ENCODE assay signal across 20 cellular contexts in genomic region chr17:3656353-3656752, GRCh38. TPM values are rescaled to one million over a fixed set of nuclear protein-coding genes. Genes with fewer than 3 reads are reported as not detected.
DNase-seq lines count a peak whose midpoint lies in the region; ATAC-seq and TF ChIP-seq lines count a peak whose summit lies in the region.
"Had no signal": no experiment of that assay in that cellular context is flagged by ENCODE, and none has a peak within 500 bp of the region (broad histone marks: within the 10 kb centered on the region; RNA-seq: fewer than 3 reads in every experiment).

No MANE protein-coding gene starts in this region.

- no peak for ATAC-seq in natural killer cell treated with Interleukin-12 subunit alpha and Interleukin-12 subunit beta and Interleukin-15 and Interleukin-18, amount 100 ng/mL, for 72 hours
- ATAC-seq in natural killer cell, result no peak

- no peak overlapping the region for H3K4me3 ChIP-seq in dorsolateral prefrontal cortex

- no peak overlapping the region for H3K27ac ChIP-seq in dorsolateral prefrontal cortex
- H3K27ac ChIP-seq: C4-2B had no signal

- no peaks in the 10 kb centered on the region for H3K36me3 Mint-ChIP-seq in natural killer cell treated with Interleukin-12 subunit alpha and Interleukin-12 subunit beta and Interleukin-15 and Interleukin-18, amount 100 ng/mL, for 72 hours
- no peaks in the 10 kb centered on the region for H3K36me3 Mint-ChIP-seq in natural killer cell
- H3K36me3 Mint-ChIP-seq in chondrocyte (ENCODE audit: low read depth), result no peaks in the 10 kb centered on the region
- H3K36me3 Mint-ChIP-seq in neural crest cell (ENCODE audit: low read depth), result no peaks in the 10 kb centered on the region

- H3K4me3 Mint-ChIP-seq in natural killer cell treated with Interleukin-12 subunit alpha and Interleukin-12 subunit beta and Interleukin-15 and Interleukin-18, amount 100 ng/mL, for 72 hours, result no peak overlapping the region
- no peak overlapping the region for H3K4me3 Mint-ChIP-seq in natural killer cell
- no peak overlapping the region for H3K4me3 Mint-ChIP-seq in chondrocyte (ENCODE audit: unreplicated experiment)
- H3K4me3 Mint-ChIP-seq in neural crest cell, result peak overlapping the region; percentile 34

- peak overlapping the region; percentile 8 to 77 for H3K27ac Mint-ChIP-seq in natural killer cell treated with Interleukin-12 subunit alpha and Interleukin-12 subunit beta and Interleukin-15 and Interleukin-18, amount 100 ng/mL, for 72 hours
- H3K27ac Mint-ChIP-seq in natural killer cell (no peak overlapping the region), chondrocyte (ENCODE audit: unreplicated experiment) (no peak overlapping the region), neural crest cell (ENCODE audit: unreplicated experiment) (no peak overlapping the region)
- H3K27ac Mint-ChIP-seq: CD8-positive, alpha-beta memory T cell had no signal

- H3K27me3 ChIP-seq in dorsolateral prefrontal cortex, result no peaks in the 10 kb centered on the region

- H3K9me3 Mint-ChIP-seq in natural killer cell treated with Interleukin-12 subunit alpha and Interleukin-12 subunit beta and Interleukin-15 and Interleukin-18, amount 100 ng/mL, for 72 hours, result no peaks in the 10 kb centered on the region
- no peaks in the 10 kb centered on the region for H3K9me3 Mint-ChIP-seq in natural killer cell
- H3K9me3 Mint-ChIP-seq in chondrocyte (ENCODE audit: low read depth), result no peaks in the 10 kb centered on the region
- no peaks in the 10 kb centered on the region for H3K9me3 Mint-ChIP-seq in neural crest cell
- H3K9me3 Mint-ChIP-seq: CD8-positive, alpha-beta memory T cell had no signal

- no peak for DNase-seq in natural killer cell treated with Interleukin-12 subunit alpha and Interleukin-12 subunit beta and Interleukin-15 and Interleukin-18, amount 100 ng/mL, for 72 hours (ENCODE audit: low spot score)
- DNase-seq in natural killer cell, result no peak
- peak; percentile 53 for DNase-seq in chondrocyte (ENCODE audit: low spot score)
- DNase-seq in neural crest cell (ENCODE audit: low read depth, low spot score), result no peak
- DNase-seq in occipital lobe (lab: John Stamatoyannopoulos, UW), result no peak
- DNase-seq in dorsolateral prefrontal cortex, result no peak
- DNase-seq in posterior cingulate gyrus, result no peak
- DNase-seq in HuH-7.5 (ENCODE audit: low spot score), result no peak
- DNase-seq: CD8-positive, alpha-beta memory T cell; DMS53; GDM1; KBM-7; NCI-H1092 treated with DMSO at 0.1 percent for 48 hours; NCI-H1436 treated with DMSO at 0.1 percent for 48 hours; NCI-H1930; NK-92 treated with Interleukin-12 subunit alpha and Interleukin-12 subunit beta, amount 100 ng/mL, for 24 hours; SIG-M5; SK-N-SH had no signal

- no peaks in the 10 kb centered on the region for H3K27me3 Mint-ChIP-seq in natural killer cell treated with Interleukin-12 subunit alpha and Interleukin-12 subunit beta and Interleukin-15 and Interleukin-18, amount 100 ng/mL, for 72 hours
- H3K27me3 Mint-ChIP-seq in natural killer cell (ENCODE audit: low read depth in 2 of 2), result no peaks in the 10 kb centered on the region
- no peaks in the 10 kb centered on the region for H3K27me3 Mint-ChIP-seq in chondrocyte (ENCODE audit: low read depth)
- H3K27me3 Mint-ChIP-seq in neural crest cell (ENCODE audit: low read depth), result no peaks in the 10 kb centered on the region
- H3K27me3 Mint-ChIP-seq: CD8-positive, alpha-beta memory T cell had no signal

- TF ChIP-seq CTCF in natural killer cell (IDR thresholded peaks at IDR 0.05) (no peak), chondrocyte (IDR thresholded peaks at IDR 0.05) (no peak), neural crest cell (conservative IDR thresholded peaks at IDR 0.05) (no peak), dorsolateral prefrontal cortex (IDR thresholded peaks at IDR 0.05 in 54 of 56, conservative IDR thresholded peaks at IDR 0.05 in 2 of 56; ENCODE audit: low read depth in 1 of 56, partially characterized antibody in 56 of 56) (no peak)

- peaks cover 0 to 10% of the 10 kb centered on the region in 2 donors for H3K4me1 Mint-ChIP-seq in natural killer cell treated with Interleukin-12 subunit alpha and Interleukin-12 subunit beta and Interleukin-15 and Interleukin-18, amount 100 ng/mL, for 72 hours (ENCODE audit: low read depth in 2 of 2)
- H3K4me1 Mint-ChIP-seq in natural killer cell, result no peaks in the 10 kb centered on the region
- H3K4me1 Mint-ChIP-seq in chondrocyte (ENCODE audit: low read depth), result peaks cover 25% of the 10 kb centered on the region
- H3K4me1 Mint-ChIP-seq in neural crest cell, result no peaks in the 10 kb centered on the region
- H3K4me1 Mint-ChIP-seq: CD8-positive, alpha-beta memory T cell had no signal

- intact Hi-C loops in natural killer cell (cut with micrococcal nuclease) (no loop called here), dorsolateral prefrontal cortex (cut with DNase I) (no loop called here), posterior cingulate gyrus (cut with DNase I) (no loop called here)

RNA-seq across cellular contexts. Expression of gene TAX1BP3, which starts 12.0 kb away (rescaled TPM):
- 100 to 1,000 TPM; 135 to 204 TPM for total RNA-seq in natural killer cell treated with Interleukin-12 subunit alpha and Interleukin-12 subunit beta and Interleukin-15 and Interleukin-18, amount 100 ng/mL, for 72 hours
- total RNA-seq in natural killer cell (10 to 100 TPM; 15.1 to 17.0 (median 16.3) TPM), chondrocyte (198 to 242 TPM (median 230 TPM) in 3 replicates), neural crest cell (58.2 and 65.8 TPM in 2 replicates), occipital lobe (22.8 TPM), dorsolateral prefrontal cortex (10 to 100 TPM; 19.0 to 75.8 (median 38.4) TPM)

RNA-seq across cellular contexts. Expression of gene EMC6, which starts 12.3 kb away (rescaled TPM):
- total RNA-seq in natural killer cell treated with Interleukin-12 subunit alpha and Interleukin-12 subunit beta and Interleukin-15 and Interleukin-18, amount 100 ng/mL, for 72 hours, result 10 to 100 TPM; 43.7 to 56.2 TPM
- total RNA-seq in natural killer cell (10 to 100 TPM; 29.3 to 34.7 (median 32.1) TPM), chondrocyte (36.2 to 41.8 TPM (median 37.6 TPM) in 3 replicates), neural crest cell (53.4 and 54.5 TPM in 2 replicates), occipital lobe (8.1 TPM), dorsolateral prefrontal cortex (10 to 100 TPM; 13.3 to 35.5 (median 25.3) TPM)

RNA-seq across cellular contexts. Expression of gene CTNS, which starts 19.8 kb away (rescaled TPM):
- 10 to 100 TPM; 11.1 to 24.5 TPM for total RNA-seq in natural killer cell treated with Interleukin-12 subunit alpha and Interleukin-12 subunit beta and Interleukin-15 and Interleukin-18, amount 100 ng/mL, for 72 hours
- total RNA-seq in natural killer cell, result 10 to 100 TPM in 1 of 3 donors, 1 to 10 TPM in 2; 7.6 to 24.2 (median 9.6) TPM
- total RNA-seq in chondrocyte, result 14.4 to 18.4 TPM (median 17.8 TPM) in 3 replicates
- 17.4 and 18.6 TPM in 2 replicates for total RNA-seq in neural crest cell
- total RNA-seq in occipital lobe, result 7.0 TPM
- total RNA-seq in dorsolateral prefrontal cortex, result 10 to 100 TPM in 47 of 120 experiments, 1 to 10 TPM in 73; 5.0 to 16.5 (median 9.6) TPM

RNA-seq across cellular contexts. Expression of gene SHPK, which starts 20.3 kb away (rescaled TPM):
- total RNA-seq in natural killer cell treated with Interleukin-12 subunit alpha and Interleukin-12 subunit beta and Interleukin-15 and Interleukin-18, amount 100 ng/mL, for 72 hours, result 100 to 1,000 TPM in 1 of 2 donors, 10 to 100 TPM in 1; 67.2 to 121 TPM
- total RNA-seq in natural killer cell (1 to 10 TPM; 5.8 to 9.3 (median 8.9) TPM), chondrocyte (5.6 to 6.1 TPM (median 5.9 TPM) in 3 replicates), neural crest cell (21.8 and 22.7 TPM in 2 replicates), occipital lobe (10.0 TPM), dorsolateral prefrontal cortex (10 to 100 TPM in 113 of 120 experiments, 1 to 10 TPM in 7; 7.4 to 28.1 (median 15.1) TPM)

RNA-seq across cellular contexts. Expression of gene P2RX5, which starts 39.6 kb away (rescaled TPM):
- total RNA-seq in natural killer cell treated with Interleukin-12 subunit alpha and Interleukin-12 subunit beta and Interleukin-15 and Interleukin-18, amount 100 ng/mL, for 72 hours, result 1,000 to 10,000 TPM; 2,596 to 3,366 TPM
- 10 to 100 TPM in 1 of 3 donors, 1 to 10 TPM in 2; 7.8 to 15.4 (median 9.2) TPM for total RNA-seq in natural killer cell
- total RNA-seq in chondrocyte, result 0.18 to 1.1 TPM (median 0.30 TPM) in 3 replicates
- 0.61 and 1.6 TPM in 2 replicates for total RNA-seq in neural crest cell
- total RNA-seq in occipital lobe, result 10.0 TPM
- 10 to 100 TPM in 114 of 120 experiments, 1 to 10 TPM in 6; 3.8 to 27.6 (median 16.9) TPM for total RNA-seq in dorsolateral prefrontal cortex
- total RNA-seq: H4 had no signal

Comparison
In these comparisons a context has a peak if more than half of its experiments do, and no peak if none do; other contexts are left out.
1. H3K27ac Mint-ChIP-seq: peak in natural killer cell treated with Interleukin-12 subunit alpha and Interleukin-12 subunit beta and Interleukin-15 and Interleukin-18, amount 100 ng/mL, for 72 hours (2 of 2); none in natural killer cell (0 of 2), chondrocyte (single experiment) and neural crest cell (single experiment).